8 cellular contexts compared by ENCODE assay signal in the genomic region with DNA sequence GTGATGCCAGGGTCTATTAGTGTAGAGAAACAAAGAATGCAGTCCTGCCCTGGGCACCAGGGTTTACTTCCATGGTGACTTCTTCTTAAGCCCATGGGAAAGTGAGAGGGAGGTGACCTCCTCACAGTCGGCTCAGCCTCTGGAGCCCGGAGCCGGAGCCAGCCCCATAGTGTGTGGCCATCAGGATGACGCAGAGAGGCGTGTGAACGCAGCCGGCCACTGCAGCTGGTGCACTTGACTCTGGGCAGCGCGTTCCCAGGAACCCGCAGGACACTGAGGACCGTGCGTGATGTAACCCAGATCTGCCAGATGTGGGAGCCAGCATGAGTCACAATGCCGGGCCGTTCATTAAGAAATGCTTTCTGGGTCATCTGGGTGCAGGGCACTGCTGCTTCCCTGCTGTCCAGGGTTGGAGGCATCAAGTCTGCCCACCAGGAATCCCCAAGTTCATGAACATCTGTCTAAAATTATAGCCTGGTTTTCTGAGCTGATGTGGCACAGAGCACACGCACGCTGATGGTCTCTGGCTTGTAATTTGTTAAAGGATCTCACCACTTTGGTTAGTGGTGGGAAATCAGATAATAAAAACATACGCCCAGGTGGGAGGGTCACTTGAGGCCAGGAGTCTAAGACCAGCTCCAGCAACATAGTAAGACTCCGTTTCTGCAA.
DNase-seq lines count a peak whose midpoint lies in the region; ATAC-seq and TF ChIP-seq lines count a peak whose summit lies in the region.

No MANE protein-coding gene starts in this region.

- 0 out of 2 replicates have a peak, but pooled peaks cover 6% of the 10 kb centered on the region for H4K20me1 ChIP-seq in Karpas-422 (ENCODE audit: insufficient read depth, low read depth, low read length)

- H3K27ac ChIP-seq in layer of hippocampus (ENCODE audit: low read depth, low read length) = peak overlapping the region; percentile 78
- peak overlapping the region; percentile 61 for H3K27ac ChIP-seq in stomach smooth muscle (ENCODE audit: low read length)
- no peak overlapping the region for H3K27ac ChIP-seq in Karpas-422 (ENCODE audit: low read length)

- in situ Hi-C loops in Caki2 (cut with HindIII; ENCODE audit: low pct_unique_long_range_greater_than_20kb, low sequenced_read_pairs) = no loop called here

- peak overlapping the region; percentile 75 for H3K4me3 Mint-ChIP-seq in chondrocyte (ENCODE audit: unreplicated experiment)

- H3K9ac ChIP-seq in stomach smooth muscle (ENCODE audit: low read length in 2 of 2) (peak overlapping the region; percentile 5 to 54), Karpas-422 (ENCODE audit: low read length) (no peak overlapping the region)

- H3K4me1 Mint-ChIP-seq in chondrocyte (ENCODE audit: low read depth) = peaks cover 18% of the 10 kb centered on the region

- no peak overlapping the region for H3K4me2 ChIP-seq in Karpas-422 (ENCODE audit: low read depth, low read length, poor library complexity, severe bottlenecking)

- no peak for TF ChIP-seq CTCF in chondrocyte (IDR thresholded peaks at IDR 0.05)

- H3K27me3 ChIP-seq in layer of hippocampus (ENCODE audit: control insufficient read depth, insufficient read depth, low read length) (no peaks in the 10 kb centered on the region), stomach smooth muscle (ENCODE audit: control insufficient read depth in 1 of 2, insufficient read depth in 2 of 2, low read length in 2 of 2) (no peaks in the 10 kb centered on the region), Karpas-422 (ENCODE audit: low read length) (no peaks in the 10 kb centered on the region)

- no peaks in the 10 kb centered on the region for H3K9me3 Mint-ChIP-seq in chondrocyte (ENCODE audit: low read depth)

- no peaks in the 10 kb centered on the region for H3K27me3 Mint-ChIP-seq in chondrocyte (ENCODE audit: low read depth)

- no peak overlapping the region for H2AFZ ChIP-seq in Karpas-422 (ENCODE audit: low read length)

- peak; percentile 89 for DNase-seq in Caki2 (ENCODE audit: low read depth)
- peak; percentile 55 for DNase-seq in NCI-H226
- DNase-seq in chondrocyte (ENCODE audit: low spot score) = peak; percentile 94
- no peak for DNase-seq in Karpas-422
- DNase-seq in GDM1 (lab: John Stamatoyannopoulos, UW) = no peak

- peaks cover 20% of the 10 kb centered on the region for H3K4me1 ChIP-seq in stomach smooth muscle (ENCODE audit: control insufficient read depth, insufficient read depth, low read length)
- H3K4me1 ChIP-seq in Karpas-422 (ENCODE audit: low read length) = no peaks in the 10 kb centered on the region

- no peaks in the 10 kb centered on the region for H3K79me2 ChIP-seq in Karpas-422 (ENCODE audit: low read length)

- H3K36me3 ChIP-seq in stomach smooth muscle (ENCODE audit: control insufficient read depth in 2 of 2, insufficient read depth in 2 of 2, low read length in 2 of 2) (no peaks in the 10 kb centered on the region), Karpas-422 (ENCODE audit: insufficient read depth, low read length) (no peaks in the 10 kb centered on the region)

- H3K9me3 ChIP-seq in stomach smooth muscle (ENCODE audit: control insufficient read depth in 2 of 2, low read length in 2 of 2) (no peaks in the 10 kb centered on the region), Karpas-422 (ENCODE audit: low read length) (no peaks in the 10 kb centered on the region)

- ATAC-seq in HG02571 (IDR thresholded peaks at IDR 0.05; ENCODE audit: unreplicated experiment) = no peak

- no peaks in the 10 kb centered on the region for H3K36me3 Mint-ChIP-seq in chondrocyte (ENCODE audit: low read depth)

- H3K4me3 ChIP-seq in stomach smooth muscle (ENCODE audit: low read length in 2 of 2) (peak overlapping the region; percentile 56 to 64), Karpas-422 (ENCODE audit: low read length) (no peak overlapping the region)

- H3K9me2 ChIP-seq in Karpas-422 (replicated peaks; ENCODE audit: insufficient read depth, low read length) = no peaks in the 10 kb centered on the region

- H3K27ac Mint-ChIP-seq in chondrocyte (ENCODE audit: unreplicated experiment) = peak overlapping the region; percentile 94

Comparison
In these comparisons a context has a peak if more than half of its experiments do, and no peak if none do; other contexts are left out.
1. DNase-seq: peak in Caki2 (single experiment), NCI-H226 (single experiment) and chondrocyte (single experiment); none in Karpas-422 (single experiment) and GDM1 (single experiment).